Comparison of ENCODE assay signal across 8 cellular contexts in genomic region chr3:107271787-107272387, GRCh38.
DNase-seq lines count a peak whose midpoint lies in the region; ATAC-seq and TF ChIP-seq lines count a peak whose summit lies in the region.

No MANE protein-coding gene starts in this region.

- intact Hi-C loops in activated T-helper 1 cell treated with anti-CD3 and anti-CD28 coated beads, Interleukin-12 subunit alpha, Interleukin-12 subunit beta, Interleukin-2, Interleukin-4 antibody, amounts not matched to agents 30 ng/mL and 10 ng/mL and 1 ng/mL, durations not matched to agents 14 hours and 24 hours and 36 hours (cut with micrococcal nuclease) = loop anchor here (1.0 to 2.0 kb wide), 4 partner anchors 35 to 271 kb away; no protein-coding TSS in a partner anchor

- no peak overlapping the region for H3K18ac ChIP-seq in neuronal stem cell (ENCODE audit: low read length)

- no peaks in the 10 kb centered on the region for H3K9me3 ChIP-seq in neuronal stem cell (replicated peaks in 1 of 2; ENCODE audit: control insufficient read depth in 2 of 2, insufficient read depth in 1 of 2, low read depth in 1 of 2, low read length in 2 of 2)

- no peaks in the 10 kb centered on the region for H3K4me1 ChIP-seq in neuronal stem cell (ENCODE audit: control insufficient read depth in 2 of 2, insufficient read depth in 1 of 2, low read depth in 1 of 2, low read length in 2 of 2)

- H4K91ac ChIP-seq in neuronal stem cell (ENCODE audit: low read depth, low read length, poor library complexity) = no peak overlapping the region

- in situ Hi-C loops in SK-MEL-5 (cut with HindIII; ENCODE audit: low pct_unique_long_range_greater_than_20kb, low sequenced_read_pairs) = no loop called here

- no peak overlapping the region for H2BK5ac ChIP-seq in neuronal stem cell (ENCODE audit: low read length)

- no peak overlapping the region for H3K23ac ChIP-seq in neuronal stem cell (ENCODE audit: low read depth, low read length, poor library complexity)

- H3K27me3 Mint-ChIP-seq in activated T-helper 1 cell treated with anti-CD3 and anti-CD28 coated beads, Interleukin-12 subunit alpha, Interleukin-12 subunit beta, Interleukin-2, Interleukin-4 antibody, amounts not matched to agents 30 ng/mL and 10 ng/mL and 1 ng/mL, durations not matched to agents 14 hours and 24 hours and 36 hours (ENCODE audit: insufficient read depth) = peaks cover 15% of the 10 kb centered on the region

- peak; percentile 64 for ATAC-seq in GM21576 (IDR thresholded peaks at IDR 0.05; ENCODE audit: unreplicated experiment)
- no peak for ATAC-seq in omental fat pad (ENCODE audit: low FRiP score)

- H3K27ac ChIP-seq in neuronal stem cell (replicated peaks; ENCODE audit: low read length) = no peak overlapping the region

- H4K8ac ChIP-seq in neuronal stem cell (ENCODE audit: low read depth, low read length) = no peak overlapping the region

- H3K36me3 ChIP-seq in neuronal stem cell (replicated peaks in 1 of 2; ENCODE audit: control insufficient read depth in 2 of 2, insufficient read depth in 2 of 2, low read length in 2 of 2) = no peaks in the 10 kb centered on the region

- DNase-seq in DMS153 treated with DMSO at 0.1 percent for 48 hours (lab: John Stamatoyannopoulos, UW; ENCODE audit: unreplicated experiment) = peak; percentile 68
- no peak for DNase-seq in LNCaP clone FGC (ENCODE audit: low read depth)
- DNase-seq in SK-MEL-5 (ENCODE audit: low read depth, low spot score) = peak; percentile 72
- peak; percentile 44 for DNase-seq in fibroblast of gingiva (ENCODE audit: low read depth)
- no peak for DNase-seq in neuronal stem cell (ENCODE audit: low spot score)
- DNase-seq in activated T-helper 1 cell treated with anti-CD3 and anti-CD28 coated beads, Interleukin-12 subunit alpha, Interleukin-12 subunit beta, Interleukin-2, Interleukin-4 antibody, amounts not matched to agents 30 ng/mL and 10 ng/mL and 1 ng/mL, durations not matched to agents 14 hours and 24 hours and 36 hours (ENCODE audit: low spot score) = no peak
- no peak for DNase-seq in omental fat pad (ENCODE audit: low spot score)

- TF ChIP-seq CTCF in LNCaP clone FGC (IDR thresholded peaks at IDR 0.05; ENCODE audit: control insufficient read depth, extremely low read depth, insufficient read depth) (peak; percentile 67), omental fat pad (IDR thresholded peaks at IDR 0.05) (peak in 1 of 3 donors; percentile 9)

- no peaks in the 10 kb centered on the region for H3K79me1 ChIP-seq in neuronal stem cell (ENCODE audit: low read depth, low read length)

- H3K14ac ChIP-seq in neuronal stem cell (ENCODE audit: low read length) = no peak overlapping the region

- no peaks in the 10 kb centered on the region for H3K36me3 Mint-ChIP-seq in activated T-helper 1 cell treated with anti-CD3 and anti-CD28 coated beads, Interleukin-12 subunit alpha, Interleukin-12 subunit beta, Interleukin-2, Interleukin-4 antibody, amounts not matched to agents 30 ng/mL and 10 ng/mL and 1 ng/mL, durations not matched to agents 14 hours and 24 hours and 36 hours (ENCODE audit: low read depth)

- no peak overlapping the region for H3K4me2 ChIP-seq in neuronal stem cell (ENCODE audit: insufficient read depth, low read length, poor library complexity, severe bottlenecking)

- no peak overlapping the region for H3K4me3 ChIP-seq in LNCaP clone FGC (ENCODE audit: low read depth, low read length)
- H3K4me3 ChIP-seq in neuronal stem cell (ENCODE audit: low read length in 2 of 2) = no peak overlapping the region

- H3K27ac Mint-ChIP-seq in activated T-helper 1 cell treated with anti-CD3 and anti-CD28 coated beads, Interleukin-12 subunit alpha, Interleukin-12 subunit beta, Interleukin-2, Interleukin-4 antibody, amounts not matched to agents 30 ng/mL and 10 ng/mL and 1 ng/mL, durations not matched to agents 14 hours and 24 hours and 36 hours = no peak overlapping the region

- no peak overlapping the region for H2BK120ac ChIP-seq in neuronal stem cell (ENCODE audit: low read depth, low read length)

- H2BK12ac ChIP-seq in neuronal stem cell (ENCODE audit: low read length) = no peak overlapping the region

- WGBS in neuronal stem cell (ENCODE audit: extremely low coverage in 2 of 2, insufficient read length in 2 of 2, insufficient replicate concordance in 1 of 2), 2 donors = no CpG with 5 or more reads among the region's 3 CpGs

- no peak overlapping the region for H2BK15ac ChIP-seq in neuronal stem cell (ENCODE audit: low read length)

- peak overlapping the region; percentile 68 for H2AFZ ChIP-seq in neuronal stem cell (ENCODE audit: low read length)

- H3K9me3 Mint-ChIP-seq in activated T-helper 1 cell treated with anti-CD3 and anti-CD28 coated beads, Interleukin-12 subunit alpha, Interleukin-12 subunit beta, Interleukin-2, Interleukin-4 antibody, amounts not matched to agents 30 ng/mL and 10 ng/mL and 1 ng/mL, durations not matched to agents 14 hours and 24 hours and 36 hours = no peaks in the 10 kb centered on the region

- H2AK5ac ChIP-seq in neuronal stem cell (ENCODE audit: low read depth, low read length) = no peak overlapping the region

- H3K4me1 Mint-ChIP-seq in activated T-helper 1 cell treated with anti-CD3 and anti-CD28 coated beads, Interleukin-12 subunit alpha, Interleukin-12 subunit beta, Interleukin-2, Interleukin-4 antibody, amounts not matched to agents 30 ng/mL and 10 ng/mL and 1 ng/mL, durations not matched to agents 14 hours and 24 hours and 36 hours (ENCODE audit: low read depth) = no peaks in the 10 kb centered on the region

- no peak overlapping the region for H3K9ac ChIP-seq in neuronal stem cell (ENCODE audit: low read depth, low read length, poor library complexity)

- H3K4ac ChIP-seq in neuronal stem cell (ENCODE audit: low read length) = no peak overlapping the region

- H3K4me3 Mint-ChIP-seq in activated T-helper 1 cell treated with anti-CD3 and anti-CD28 coated beads, Interleukin-12 subunit alpha, Interleukin-12 subunit beta, Interleukin-2, Interleukin-4 antibody, amounts not matched to agents 30 ng/mL and 10 ng/mL and 1 ng/mL, durations not matched to agents 14 hours and 24 hours and 36 hours = no peak overlapping the region

- H3K27me3 ChIP-seq in neuronal stem cell (ENCODE audit: control insufficient read depth in 3 of 3, insufficient read depth in 3 of 3, low read depth in 1 of 3, low read length in 3 of 3) = no peaks in the 10 kb centered on the region

Comparison
In these comparisons a context has a peak if more than half of its experiments do, and no peak if none do; other contexts are left out.
1. DNase-seq: peak in DMS153 treated with DMSO at 0.1 percent for 48 hours (single experiment), SK-MEL-5 (single experiment) and fibroblast of gingiva (single experiment); none in LNCaP clone FGC (single experiment), neuronal stem cell (single experiment), activated T-helper 1 cell treated with anti-CD3 and anti-CD28 coated beads, Interleukin-12 subunit alpha, Interleukin-12 subunit beta, Interleukin-2, Interleukin-4 antibody, amounts not matched to agents 30 ng/mL and 10 ng/mL and 1 ng/mL, durations not matched to agents 14 hours and 24 hours and 36 hours (single experiment) and omental fat pad (single experiment).